In the genomic region with DNA sequence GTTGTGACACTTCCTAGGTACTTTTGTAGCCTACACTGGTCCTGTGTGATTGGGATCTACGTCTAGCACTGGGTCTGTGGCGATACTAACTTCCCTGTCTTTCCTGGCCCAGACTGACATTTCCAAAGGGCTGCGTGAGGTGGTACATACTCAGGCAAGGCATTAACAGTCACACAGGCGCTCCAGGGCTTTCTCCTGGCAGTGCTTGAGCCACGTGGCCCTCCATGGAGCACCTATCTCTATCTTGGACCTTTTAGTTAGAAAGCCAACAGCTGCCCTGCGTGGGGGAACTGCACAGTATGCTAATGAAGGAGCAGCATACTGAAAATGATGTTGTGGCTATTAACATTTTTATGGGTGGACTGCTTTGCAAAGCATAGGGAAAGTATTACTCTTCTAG, we compare ENCODE assay signal across 15 cellular contexts.
DNase-seq lines count a peak whose midpoint lies in the region; ATAC-seq and TF ChIP-seq lines count a peak whose summit lies in the region.
"Had no signal": no experiment of that assay in that cellular context is flagged by ENCODE, and none has a peak within 500 bp of the region (broad histone marks: within the 10 kb centered on the region; RNA-seq: fewer than 3 reads in every experiment).

No MANE protein-coding gene starts in this region.

- no peak overlapping the region for H2AFZ ChIP-seq in mesenchymal stem cell (ENCODE audit: low read depth, low read length)

- H3K27me3 Mint-ChIP-seq in mesothelial cell of epicardium (ENCODE audit: low read depth): no peaks in the 10 kb centered on the region
- H3K27me3 Mint-ChIP-seq: CD4-positive, alpha-beta memory T cell had no signal

- peaks cover 3% of the 10 kb centered on the region for H3K9me3 Mint-ChIP-seq in mesothelial cell of epicardium

- no peak for TF ChIP-seq EP300 in ovary (IDR thresholded peaks at IDR 0.05)

- no peak overlapping the region for H2BK15ac ChIP-seq in mesenchymal stem cell (ENCODE audit: low read depth, poor library complexity, severe bottlenecking)

- peak overlapping the region; percentile 53; the same call in 1 of the 2 replicates for H3K27ac ChIP-seq in SJCRH30
- H3K27ac ChIP-seq in mesenchymal stem cell (ENCODE audit: low read length, poor library complexity, severe bottlenecking): no peak overlapping the region
- H3K27ac ChIP-seq in tibial artery: no peak overlapping the region
- no peak overlapping the region for H3K27ac ChIP-seq in ovary

- H3K18ac ChIP-seq in mesenchymal stem cell (ENCODE audit: low read depth in 1 of 2, low read length in 2 of 2): no peak overlapping the region

- intact Hi-C loops in Right ventricle myocardium superior (cut with DNase I): no loop called here
- intact Hi-C loops in left cardiac atrium (cut with DNase I): no loop called here
- intact Hi-C loops in tibial artery (cut with DNase I; ENCODE audit: low total_unique reads): loop anchor here (10.0 kb wide), 1 partner anchor 787 kb away; no protein-coding TSS in a partner anchor
- intact Hi-C loops in ovary (cut with DNase I): loop anchor here in 2 of 4 donors (5.0 to 10.0 kb wide), 2 partner anchors 785 to 787 kb away; no protein-coding TSS in a partner anchor

- DNase-seq in Right ventricle myocardium superior: peak; percentile 37
- DNase-seq in left cardiac atrium: no peak
- peak; percentile 33 for DNase-seq in DMS 273 treated with DMSO at 0.1 percent for 48 hours (lab: John Stamatoyannopoulos, UW)
- peak in 1 of 2 experiments; percentile 24 for DNase-seq in SJCRH30
- no peak for DNase-seq in mesenchymal stem cell
- no peak for DNase-seq in tibial artery
- DNase-seq in ovary: no peak
- DNase-seq in mesothelial cell of epicardium (ENCODE audit: low spot score in 2 of 2, unreplicated experiment in 2 of 2): no peak
- DNase-seq: ACHN; CD4-positive, alpha-beta memory T cell; DMS53; GF-D8; HCEC 1CT had no signal

- H3K36me3 ChIP-seq in SJCRH30 (no peaks in the 10 kb centered on the region), mesenchymal stem cell (ENCODE audit: control insufficient read depth in 1 of 2, insufficient read depth in 2 of 2, low read depth in 1 of 2, low read length in 2 of 2) (no peaks in the 10 kb centered on the region), tibial artery (no peaks in the 10 kb centered on the region), ovary (no peaks in the 10 kb centered on the region)

- H3K4me1 ChIP-seq in SJCRH30: peaks cover 17% of the 10 kb centered on the region
- peaks cover 8% of the 10 kb centered on the region for H3K4me1 ChIP-seq in mesenchymal stem cell (ENCODE audit: control insufficient read depth, insufficient read depth, low read depth, low read length)
- peaks cover 0 to 11% (median 0%) of the 10 kb centered on the region in 4 donors for H3K4me1 ChIP-seq in tibial artery
- H3K4me1 ChIP-seq in ovary (ENCODE audit: insufficient read depth): peaks cover 9% of the 10 kb centered on the region

- H3K14ac ChIP-seq in mesenchymal stem cell (ENCODE audit: low read length in 2 of 2): no peak overlapping the region

- H3K36me3 Mint-ChIP-seq in mesothelial cell of epicardium: peaks cover 7% of the 10 kb centered on the region
- H3K36me3 Mint-ChIP-seq: CD4-positive, alpha-beta memory T cell had no signal

- no peak overlapping the region for H2BK120ac ChIP-seq in mesenchymal stem cell (ENCODE audit: low read depth, low read length)

- H3K4me3 ChIP-seq in SJCRH30 (no peak overlapping the region), mesenchymal stem cell (ENCODE audit: insufficient read depth in 1 of 2, low read depth in 1 of 2, low read length in 2 of 2) (no peak overlapping the region), tibial artery (no peak overlapping the region), ovary (no peak overlapping the region)

- H3K27me3 ChIP-seq in SJCRH30 (no peaks in the 10 kb centered on the region), mesenchymal stem cell (ENCODE audit: control insufficient read depth in 1 of 2, insufficient read depth in 1 of 2, low read length in 2 of 2) (peaks cover 0 to 4% of the 10 kb centered on the region in 2 experiments), tibial artery (no peaks in the 10 kb centered on the region), ovary (no peaks in the 10 kb centered on the region)

- ATAC-seq in Right ventricle myocardium superior (ENCODE audit: poor library complexity) (peak; percentile 17), left cardiac atrium (no peak)
- ATAC-seq: HepG2 had no signal

- no peak for TF ChIP-seq POLR2A in ovary (IDR thresholded peaks at IDR 0.05)

- no peak overlapping the region for H3K27ac Mint-ChIP-seq in mesothelial cell of epicardium
- H3K27ac Mint-ChIP-seq: CD4-positive, alpha-beta memory T cell; HFFc6 had no signal

- no peak overlapping the region for H4K91ac ChIP-seq in mesenchymal stem cell (ENCODE audit: low read length)

- 86% methylated on average over 6 of the region's 6 CpGs for WGBS in mesenchymal stem cell
- 54 to 77% (median 70%) methylated on average over 6 of the region's 6 CpGs for WGBS in ovary, 3 donors

- no peak overlapping the region for H4K8ac ChIP-seq in mesenchymal stem cell (ENCODE audit: low read length)

- peaks cover 5% of the 10 kb centered on the region for H3K4me1 Mint-ChIP-seq in mesothelial cell of epicardium
- H3K4me1 Mint-ChIP-seq: CD4-positive, alpha-beta memory T cell had no signal

- H3K9ac ChIP-seq in mesenchymal stem cell (ENCODE audit: low read length): no peak overlapping the region

- H3K23ac ChIP-seq in mesenchymal stem cell (ENCODE audit: low read length in 2 of 2): no peak overlapping the region

- no peak overlapping the region for H3K4ac ChIP-seq in mesenchymal stem cell (ENCODE audit: low read depth in 1 of 2, low read length in 2 of 2)

- H3K4me2 ChIP-seq in mesenchymal stem cell (ENCODE audit: low read length, poor library complexity, severe bottlenecking): no peak overlapping the region

- H3K9me3 ChIP-seq in SJCRH30 (replicated peaks): 0 out of 2 replicates have a peak, but pooled peaks cover 3% of the 10 kb centered on the region
- no peaks in the 10 kb centered on the region for H3K9me3 ChIP-seq in mesenchymal stem cell (ENCODE audit: control insufficient read depth, low read length)
- H3K9me3 ChIP-seq in tibial artery: no peaks in the 10 kb centered on the region
- no peaks in the 10 kb centered on the region for H3K9me3 ChIP-seq in ovary

- H3K4me3 Mint-ChIP-seq in mesothelial cell of epicardium: no peak overlapping the region
- H3K4me3 Mint-ChIP-seq: CD4-positive, alpha-beta memory T cell; HFFc6 had no signal

- H2AK5ac ChIP-seq in mesenchymal stem cell (ENCODE audit: low read length, severe bottlenecking): peak overlapping the region; percentile 47

- H2BK12ac ChIP-seq in mesenchymal stem cell (ENCODE audit: low read length in 2 of 2): no peak overlapping the region

- no peak overlapping the region for H2BK5ac ChIP-seq in mesenchymal stem cell (ENCODE audit: low read depth, low read length, poor library complexity, severe bottlenecking)

- TF ChIP-seq CTCF in tibial artery (IDR thresholded peaks at IDR 0.05): no peak
- TF ChIP-seq CTCF in ovary (IDR thresholded peaks at IDR 0.05): no peak
- no peak for TF ChIP-seq CTCF in mesothelial cell of epicardium (IDR thresholded peaks at IDR 0.05; ENCODE audit: unreplicated experiment)

- H3K79me1 ChIP-seq in mesenchymal stem cell (replicated peaks; ENCODE audit: low read length, poor library complexity, severe bottlenecking): no peaks in the 10 kb centered on the region

Comparison
In these comparisons a context has a peak if more than half of its experiments do, and no peak if none do; other contexts are left out.
1. DNase-seq: peak in Right ventricle myocardium superior (single experiment) and DMS 273 treated with DMSO at 0.1 percent for 48 hours (single experiment); none in left cardiac atrium (single experiment), mesenchymal stem cell (single experiment), tibial artery (0 of 2), ovary (0 of 5) and mesothelial cell of epicardium (0 of 2).